In the genomic region with DNA sequence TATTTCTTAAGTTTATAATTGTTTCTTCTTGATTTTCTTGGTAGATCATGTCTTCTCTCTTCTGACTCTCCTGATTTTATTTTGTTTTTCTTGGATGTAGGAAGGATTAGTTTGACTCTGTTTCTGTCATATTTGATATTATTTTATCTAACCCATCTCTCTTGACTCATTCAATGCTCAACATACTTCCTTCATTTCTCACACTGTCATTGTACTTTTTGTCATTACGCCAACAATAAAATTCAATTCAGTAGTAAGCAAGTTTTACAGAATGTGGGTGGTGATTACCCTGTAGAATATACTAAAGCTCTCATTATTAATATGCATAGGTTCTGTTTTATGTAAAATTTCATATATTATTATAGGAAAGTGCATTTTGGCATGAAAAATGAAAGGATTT, we compare ENCODE assay signal across 21 cellular contexts.
A peak's percentile ranks its signal among the peaks of the same experiment; 100 is the strongest.
DNase-seq lines count a peak whose midpoint lies in the region; ATAC-seq, FAIRE-seq and TF ChIP-seq lines count a peak whose summit lies in the region.
"Had no signal": no experiment of that assay in that cellular context is flagged by ENCODE, and none has a peak within 500 bp of the region (broad histone marks: within the 10 kb centered on the region; RNA-seq: fewer than 3 reads in every experiment).

No MANE protein-coding gene starts in this region.

- H3K27me3 ChIP-seq in RWPE2 (ENCODE audit: insufficient read depth, poor library complexity, severe bottlenecking), result no peaks in the 10 kb centered on the region
- H3K27me3 ChIP-seq: BLaER1 treated with 17β-estradiol and CSF1 and Interleukin-3, amounts not matched to agents 10 nM and 100 nM had no signal

- no peaks in the 10 kb centered on the region for H3K4me1 ChIP-seq in RWPE2 (ENCODE audit: insufficient read depth, poor library complexity, severe bottlenecking)
- H3K4me1 ChIP-seq: BLaER1 treated with 17β-estradiol and CSF1 and Interleukin-3, amounts not matched to agents 10 nM and 100 nM; HAP-1 had no signal

- ATAC-seq in RWPE2 (ENCODE audit: low read depth) (peak; percentile 29; the same call in 1 of the 3 replicates), HG03432 (IDR thresholded peaks at IDR 0.05; ENCODE audit: unreplicated experiment) (no peak)
- ATAC-seq: CD8-positive, alpha-beta T cell; K562 had no signal

- FAIRE-seq in HTR-8/SVneo (lab: Jason Lieb, UNC), result no peak
- FAIRE-seq: G401.6, GM12891, GM19239, K562 had no signal

- H3K9me3 ChIP-seq in RWPE2 (ENCODE audit: severe bottlenecking), result no peaks in the 10 kb centered on the region
- H3K9me3 ChIP-seq: BLaER1 treated with 17β-estradiol and CSF1 and Interleukin-3, amounts not matched to agents 10 nM and 100 nM; HAP-1 had no signal

- no peaks in the 10 kb centered on the region for H3K36me3 ChIP-seq in RWPE2 (ENCODE audit: low read depth)
- H3K36me3 ChIP-seq: BLaER1 treated with 17β-estradiol and CSF1 and Interleukin-3, amounts not matched to agents 10 nM and 100 nM; HAP-1 had no signal

- no peak overlapping the region for H3K4me3 ChIP-seq in RWPE2 (ENCODE audit: severe bottlenecking)
- H3K4me3 ChIP-seq: BLaER1 treated with 17β-estradiol and CSF1 and Interleukin-3, amounts not matched to agents 10 nM and 100 nM; GM23248; HAP-1; K562 had no signal

- DNase-seq in HTR-8/SVneo (ENCODE audit: insufficient read length, low spot score) (peak; percentile 7), RWPE2 (ENCODE audit: low spot score) (no peak), dedifferentiated amniotic fluid mesenchymal stem cell (ENCODE audit: extremely low spot score) (peak; percentile 14), NCI-H2171 treated with DMSO at 0.1 percent for 48 hours (lab: John Stamatoyannopoulos, UW) (no peak), cerebellar cortex (ENCODE audit: low spot score) (no peak)
- no peak for DNase-seq in activated CD4-positive, alpha-beta T cell treated with anti-CD3 and anti-CD28 coated beads for 1 hour
- DNase-seq: CD8-positive, alpha-beta T cell; DMS 273 treated with DMSO at 0.1 percent for 48 hours; DMS53; DND-41; EL; GM23248; IMR-90 had no signal

- H3K27ac ChIP-seq in RWPE2 (ENCODE audit: poor library complexity, severe bottlenecking), result no peak overlapping the region
- H3K27ac ChIP-seq: BLaER1 treated with 17β-estradiol and CSF1 and Interleukin-3, amounts not matched to agents 10 nM and 100 nM; GM23248; HL-60 had no signal

- no peak for TF ChIP-seq CTCF in RWPE2 (IDR thresholded peaks at IDR 0.05; ENCODE audit: poor library complexity, severe bottlenecking)

Comparison
In these comparisons a context has a peak if more than half of its experiments do, and no peak if none do; other contexts are left out.
1. DNase-seq: peak in HTR-8/SVneo (single experiment) and dedifferentiated amniotic fluid mesenchymal stem cell (single experiment); none in RWPE2 (single experiment), NCI-H2171 treated with DMSO at 0.1 percent for 48 hours (single experiment), activated CD4-positive, alpha-beta T cell treated with anti-CD3 and anti-CD28 coated beads for 1 hour (single experiment) and cerebellar cortex (single experiment).